1 cellular context compared by ENCODE assay signal in the genomic region with DNA sequence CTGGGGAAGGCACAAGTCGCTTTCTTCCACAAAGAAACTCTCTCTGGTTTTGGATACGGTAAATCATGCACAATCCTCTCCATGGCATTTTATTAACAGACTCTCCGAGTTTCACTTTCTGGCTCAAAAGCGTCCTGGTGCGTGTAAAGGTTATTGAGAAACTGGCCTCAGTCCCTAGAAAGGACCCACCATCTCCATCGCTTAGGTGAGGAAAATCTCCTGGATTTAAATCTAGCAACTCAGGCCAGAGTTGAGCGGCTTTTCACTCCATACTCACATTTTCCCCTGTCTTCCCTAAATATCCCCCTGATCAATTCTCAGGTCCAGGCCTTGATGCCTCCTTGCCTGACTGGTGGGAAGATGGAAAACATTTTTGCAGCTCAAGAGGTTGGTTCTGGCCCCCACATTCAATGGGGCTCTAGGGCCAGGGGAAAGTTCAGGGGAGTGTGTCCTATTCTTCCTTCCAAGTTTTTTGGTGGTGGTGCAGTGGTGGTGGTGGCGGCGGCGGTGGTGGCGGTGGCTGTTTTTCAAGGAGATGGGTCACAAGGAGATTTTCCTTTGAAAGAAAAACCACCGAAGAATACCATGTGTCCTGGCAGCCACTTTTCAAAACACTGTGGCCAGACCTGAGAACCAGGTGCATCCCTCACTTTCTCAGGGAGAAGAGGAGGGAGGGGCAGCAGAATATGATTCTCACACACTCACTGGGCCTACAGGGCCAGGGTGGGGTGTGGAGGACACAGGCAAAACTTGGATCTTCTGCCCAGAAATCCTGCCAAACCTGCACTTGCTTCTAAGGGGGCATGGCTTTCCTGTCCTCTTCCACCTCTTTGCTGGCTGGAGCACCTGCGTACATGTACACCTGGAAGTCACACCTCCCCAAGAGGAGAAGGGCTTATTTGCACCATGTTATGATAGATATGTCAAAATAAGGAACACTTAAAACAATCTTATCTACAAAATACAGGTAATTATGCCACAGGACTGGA.
A peak's percentile ranks its signal among the peaks of the same experiment; 100 is the strongest.
TF ChIP-seq lines count a peak whose summit lies in the region.

No MANE protein-coding gene starts in this region.

TF ChIP-seq in GM12878, 131 proteins besides CTCF, POLR2A, EP300 and RAD21 (continued from another document):
- TF ChIP-seq MLLT1 (IDR thresholded peaks at IDR 0.05) (peak; percentile 12; the same call in 1 of the 2 replicates), RELB (IDR thresholded peaks at IDR 0.05; ENCODE audit: low read depth) (peak; percentile 78), MYC (IDR thresholded peaks at IDR 0.05; ENCODE audit: insufficient read depth, insufficient read length, insufficient replicate concordance, low read length, severe bottlenecking) (peak; percentile 1), SKIL (IDR thresholded peaks at IDR 0.05; ENCODE audit: low read depth, poor library complexity, severe bottlenecking) (peak; percentile 48), ATF7 (IDR thresholded peaks at IDR 0.05; ENCODE audit: low read depth) (peak; percentile 34; the same call in 1 of the 2 replicates), SRF (IDR thresholded peaks at IDR 0.05; ENCODE audit: low read depth in 2 of 2, low read length in 2 of 2) (no peak), STAT1 (conservative IDR thresholded peaks at IDR 0.05) (no peak), ZNF217 (IDR thresholded peaks at IDR 0.05) (peak; percentile 49; the same call in 1 of the 2 replicates), JUNB (IDR thresholded peaks at IDR 0.05) (0 out of 2 replicates have a peak, but pooled peaks have one; percentile 23), EED (IDR thresholded peaks at IDR 0.05; ENCODE audit: low read depth) (peak; percentile 14; the same call in 1 of the 2 replicates), POU2F2 (IDR thresholded peaks at IDR 0.05; ENCODE audit: borderline replicate concordance, low read depth, low read length) (no peak), LARP7 (IDR thresholded peaks at IDR 0.05) (no peak), TBL1XR1 (IDR thresholded peaks at IDR 0.05; ENCODE audit: low read depth, low read length) (no peak), IKZF2 (IDR thresholded peaks at IDR 0.05) (peak in 1 of 2 experiments; percentile 61; a peak in 1 of 4 replicates), ZBTB40 (IDR thresholded peaks at IDR 0.05; ENCODE audit: borderline replicate concordance) (peak; percentile 16; the same call in 1 of the 2 replicates)
- TF ChIP-seq, protein P1, sequence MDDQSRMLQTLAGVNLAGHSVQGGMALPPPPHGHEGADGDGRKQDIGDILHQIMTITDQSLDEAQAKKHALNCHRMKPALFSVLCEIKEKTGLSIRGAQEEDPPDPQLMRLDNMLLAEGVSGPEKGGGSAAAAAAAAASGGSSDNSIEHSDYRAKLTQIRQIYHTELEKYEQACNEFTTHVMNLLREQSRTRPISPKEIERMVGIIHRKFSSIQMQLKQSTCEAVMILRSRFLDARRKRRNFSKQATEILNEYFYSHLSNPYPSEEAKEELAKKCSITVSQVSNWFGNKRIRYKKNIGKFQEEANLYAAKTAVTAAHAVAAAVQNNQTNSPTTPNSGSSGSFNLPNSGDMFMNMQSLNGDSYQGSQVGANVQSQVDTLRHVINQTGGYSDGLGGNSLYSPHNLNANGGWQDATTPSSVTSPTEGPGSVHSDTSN (IDR thresholded peaks at IDR 0.05; ENCODE audit: insufficient replicate concordance, low read depth, low read length): no peak
- TF ChIP-seq, protein P2, sequence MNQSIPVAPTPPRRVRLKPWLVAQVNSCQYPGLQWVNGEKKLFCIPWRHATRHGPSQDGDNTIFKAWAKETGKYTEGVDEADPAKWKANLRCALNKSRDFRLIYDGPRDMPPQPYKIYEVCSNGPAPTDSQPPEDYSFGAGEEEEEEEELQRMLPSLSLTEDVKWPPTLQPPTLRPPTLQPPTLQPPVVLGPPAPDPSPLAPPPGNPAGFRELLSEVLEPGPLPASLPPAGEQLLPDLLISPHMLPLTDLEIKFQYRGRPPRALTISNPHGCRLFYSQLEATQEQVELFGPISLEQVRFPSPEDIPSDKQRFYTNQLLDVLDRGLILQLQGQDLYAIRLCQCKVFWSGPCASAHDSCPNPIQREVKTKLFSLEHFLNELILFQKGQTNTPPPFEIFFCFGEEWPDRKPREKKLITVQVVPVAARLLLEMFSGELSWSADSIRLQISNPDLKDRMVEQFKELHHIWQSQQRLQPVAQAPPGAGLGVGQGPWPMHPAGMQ (IDR thresholded peaks at IDR 0.05; ENCODE audit: borderline replicate concordance): no peak
- TF ChIP-seq, protein P3, sequence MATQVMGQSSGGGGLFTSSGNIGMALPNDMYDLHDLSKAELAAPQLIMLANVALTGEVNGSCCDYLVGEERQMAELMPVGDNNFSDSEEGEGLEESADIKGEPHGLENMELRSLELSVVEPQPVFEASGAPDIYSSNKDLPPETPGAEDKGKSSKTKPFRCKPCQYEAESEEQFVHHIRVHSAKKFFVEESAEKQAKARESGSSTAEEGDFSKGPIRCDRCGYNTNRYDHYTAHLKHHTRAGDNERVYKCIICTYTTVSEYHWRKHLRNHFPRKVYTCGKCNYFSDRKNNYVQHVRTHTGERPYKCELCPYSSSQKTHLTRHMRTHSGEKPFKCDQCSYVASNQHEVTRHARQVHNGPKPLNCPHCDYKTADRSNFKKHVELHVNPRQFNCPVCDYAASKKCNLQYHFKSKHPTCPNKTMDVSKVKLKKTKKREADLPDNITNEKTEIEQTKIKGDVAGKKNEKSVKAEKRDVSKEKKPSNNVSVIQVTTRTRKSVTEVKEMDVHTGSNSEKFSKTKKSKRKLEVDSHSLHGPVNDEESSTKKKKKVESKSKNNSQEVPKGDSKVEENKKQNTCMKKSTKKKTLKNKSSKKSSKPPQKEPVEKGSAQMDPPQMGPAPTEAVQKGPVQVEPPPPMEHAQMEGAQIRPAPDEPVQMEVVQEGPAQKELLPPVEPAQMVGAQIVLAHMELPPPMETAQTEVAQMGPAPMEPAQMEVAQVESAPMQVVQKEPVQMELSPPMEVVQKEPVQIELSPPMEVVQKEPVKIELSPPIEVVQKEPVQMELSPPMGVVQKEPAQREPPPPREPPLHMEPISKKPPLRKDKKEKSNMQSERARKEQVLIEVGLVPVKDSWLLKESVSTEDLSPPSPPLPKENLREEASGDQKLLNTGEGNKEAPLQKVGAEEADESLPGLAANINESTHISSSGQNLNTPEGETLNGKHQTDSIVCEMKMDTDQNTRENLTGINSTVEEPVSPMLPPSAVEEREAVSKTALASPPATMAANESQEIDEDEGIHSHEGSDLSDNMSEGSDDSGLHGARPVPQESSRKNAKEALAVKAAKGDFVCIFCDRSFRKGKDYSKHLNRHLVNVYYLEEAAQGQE (IDR thresholded peaks at IDR 0.05; ENCODE audit: low read depth, low read length): no peak
- TF ChIP-seq, protein P4, sequence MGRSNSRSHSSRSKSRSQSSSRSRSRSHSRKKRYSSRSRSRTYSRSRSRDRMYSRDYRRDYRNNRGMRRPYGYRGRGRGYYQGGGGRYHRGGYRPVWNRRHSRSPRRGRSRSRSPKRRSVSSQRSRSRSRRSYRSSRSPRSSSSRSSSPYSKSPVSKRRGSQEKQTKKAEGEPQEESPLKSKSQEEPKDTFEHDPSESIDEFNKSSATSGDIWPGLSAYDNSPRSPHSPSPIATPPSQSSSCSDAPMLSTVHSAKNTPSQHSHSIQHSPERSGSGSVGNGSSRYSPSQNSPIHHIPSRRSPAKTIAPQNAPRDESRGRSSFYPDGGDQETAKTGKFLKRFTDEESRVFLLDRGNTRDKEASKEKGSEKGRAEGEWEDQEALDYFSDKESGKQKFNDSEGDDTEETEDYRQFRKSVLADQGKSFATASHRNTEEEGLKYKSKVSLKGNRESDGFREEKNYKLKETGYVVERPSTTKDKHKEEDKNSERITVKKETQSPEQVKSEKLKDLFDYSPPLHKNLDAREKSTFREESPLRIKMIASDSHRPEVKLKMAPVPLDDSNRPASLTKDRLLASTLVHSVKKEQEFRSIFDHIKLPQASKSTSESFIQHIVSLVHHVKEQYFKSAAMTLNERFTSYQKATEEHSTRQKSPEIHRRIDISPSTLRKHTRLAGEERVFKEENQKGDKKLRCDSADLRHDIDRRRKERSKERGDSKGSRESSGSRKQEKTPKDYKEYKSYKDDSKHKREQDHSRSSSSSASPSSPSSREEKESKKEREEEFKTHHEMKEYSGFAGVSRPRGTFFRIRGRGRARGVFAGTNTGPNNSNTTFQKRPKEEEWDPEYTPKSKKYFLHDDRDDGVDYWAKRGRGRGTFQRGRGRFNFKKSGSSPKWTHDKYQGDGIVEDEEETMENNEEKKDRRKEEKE (IDR thresholded peaks at IDR 0.05): no peak
